Comparison of ENCODE assay signal across 10 cellular contexts in the genomic region with DNA sequence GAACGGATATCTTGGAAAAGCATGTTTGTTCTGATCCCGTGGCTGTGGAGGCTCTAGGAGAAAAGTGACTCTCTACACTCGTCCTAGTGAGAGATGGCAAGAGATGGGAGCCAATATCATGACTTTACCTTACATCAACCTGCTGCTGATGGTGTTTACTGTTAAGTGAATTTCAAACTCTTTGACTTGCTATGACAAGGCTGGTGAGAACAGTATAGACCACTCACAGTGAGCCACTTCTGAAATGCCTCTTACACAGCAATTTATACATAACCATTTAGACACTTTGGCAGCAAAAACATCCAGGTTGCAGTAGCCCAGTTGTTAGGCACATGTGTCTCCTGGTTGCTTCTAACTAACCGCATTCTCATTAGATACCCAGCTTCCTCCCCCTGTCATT. TPM values are rescaled to one million over a fixed set of nuclear protein-coding genes. Genes with fewer than 3 reads are reported as not detected.
"Had no signal": no experiment of that assay in that cellular context is flagged by ENCODE, and none has a peak within 500 bp of the region (broad histone marks: within the 10 kb centered on the region; RNA-seq: fewer than 3 reads in every experiment).

No MANE protein-coding gene starts in this region.

- H3K27me3 Mint-ChIP-seq: IgD-negative memory B cell had no signal

- H3K4me3 ChIP-seq: GM23338 had no signal

- H3K4me1 Mint-ChIP-seq: GM23338 had no signal

- DNase-seq: H9, HCEC 1CT, KBM-7 had no signal

- H3K27ac Mint-ChIP-seq: GM23338, H9, IgD-negative memory B cell had no signal

- H3K9me3 Mint-ChIP-seq: H9, IgD-negative memory B cell had no signal

- FAIRE-seq: H1, H54, HepG2 had no signal

- H3K4me3 Mint-ChIP-seq: GM23338, H9, IgD-negative memory B cell had no signal

- H3K36me3 Mint-ChIP-seq: IgD-negative memory B cell had no signal

- H3K27ac ChIP-seq: KMS-11 had no signal

- ATAC-seq: GM23338, HepG2 had no signal

RNA-seq across cellular contexts. Expression of gene IL5RA, which starts 43.3 kb away (rescaled TPM):
- total RNA-seq: H1, H9, HepG2, HT1080 had no signal
